ENCODE assay signal across 10 cellular contexts in genomic region chr21:41783476-41784150, GRCh38. TPM values are rescaled to one million over a fixed set of nuclear protein-coding genes. Genes with fewer than 3 reads are reported as not detected.
DNase-seq lines count a peak whose midpoint lies in the region; ATAC-seq and TF ChIP-seq lines count a peak whose summit lies in the region.
"Had no signal": no experiment of that assay in that cellular context is flagged by ENCODE, and none has a peak within 500 bp of the region (broad histone marks: within the 10 kb centered on the region; RNA-seq: fewer than 3 reads in every experiment).

No MANE protein-coding gene starts in this region.

- H2AFZ ChIP-seq in DND-41 (ENCODE audit: low read depth, low read length) (no peak overlapping the region), SK-N-SH (ENCODE audit: low read depth) (0 out of 2 replicates have a peak overlapping the region, but pooled peaks have one; percentile 37)

- H4K20me1 ChIP-seq in DND-41 (ENCODE audit: insufficient read depth, low read length): no peaks in the 10 kb centered on the region
- H4K20me1 ChIP-seq in SK-N-SH (ENCODE audit: insufficient read depth): no peaks in the 10 kb centered on the region

- peaks cover 3% of the 10 kb centered on the region for H3F3A ChIP-seq in SK-N-SH (replicated peaks; ENCODE audit: insufficient read depth)

- H3K79me2 ChIP-seq in DND-41 (ENCODE audit: insufficient read depth, low read length) (no peaks in the 10 kb centered on the region), SK-N-SH (ENCODE audit: insufficient read depth) (no peaks in the 10 kb centered on the region)

- H3K36me3 ChIP-seq in DND-41 (ENCODE audit: insufficient read depth, low read length): no peaks in the 10 kb centered on the region
- H3K36me3 ChIP-seq in SK-N-SH (replicated peaks in 1 of 2; ENCODE audit: control insufficient read depth in 1 of 2, insufficient read depth in 2 of 2, low read length in 1 of 2): no peaks in the 10 kb centered on the region
- H3K36me3 ChIP-seq: tibial artery had no signal

- H3K4me2 ChIP-seq in DND-41 (ENCODE audit: insufficient read depth, low read length) (peak overlapping the region; percentile 31), SK-N-SH (peak overlapping the region; percentile 28; the same call in 1 of the 2 replicates)

- no peaks in the 10 kb centered on the region for H3K9me3 ChIP-seq in DND-41 (ENCODE audit: insufficient read depth, low read length, severe bottlenecking)
- no peaks in the 10 kb centered on the region for H3K9me3 ChIP-seq in SK-N-SH
- H3K9me3 ChIP-seq: tibial artery had no signal

- H3K27ac ChIP-seq in DND-41 (ENCODE audit: low read length) (peak overlapping the region; percentile 86), SK-N-SH (ENCODE audit: low read depth in 2 of 2, low read length in 1 of 2) (no peak overlapping the region)
- H3K27ac ChIP-seq: tibial artery had no signal

- POLR2A ChIA-PET in SK-N-SH (lab: Yijun Ruan, JAX): no interaction called here

- 40% methylated on average over 18 of the region's 18 CpGs for WGBS in SK-N-SH (ENCODE audit: low lambda C conversion rate)

- H3K4me1 ChIP-seq in DND-41 (ENCODE audit: insufficient read depth, low read length) (peaks cover 62% of the 10 kb centered on the region), SK-N-SH (ENCODE audit: control insufficient read depth in 1 of 2, insufficient read depth in 2 of 2, low read depth in 1 of 2, low read length in 1 of 2) (peaks cover 0 to 6% of the 10 kb centered on the region in 2 experiments; a peak in 1 of 4 replicates)

- no peaks in the 10 kb centered on the region for H3K9me2 ChIP-seq in SK-N-SH

- peak overlapping the region; percentile 39 for H3K9ac ChIP-seq in DND-41 (ENCODE audit: low read depth, low read length)
- H3K9ac ChIP-seq in SK-N-SH: no peak overlapping the region

- peak; percentile 27 for TF ChIP-seq CTCF in DND-41 (IDR thresholded peaks at IDR 0.05; ENCODE audit: borderline replicate concordance, extremely low read depth, low read length, poor library complexity, severe bottlenecking)
- TF ChIP-seq CTCF in LNCaP clone FGC (IDR thresholded peaks at IDR 0.05; ENCODE audit: control insufficient read depth, extremely low read depth, insufficient read depth): no peak
- no peak for TF ChIP-seq CTCF in SK-N-SH (IDR thresholded peaks at IDR 0.05)

- ATAC-seq in DND-41 (ENCODE audit: insufficient read depth, low read depth): peak; percentile 79
- no peak for ATAC-seq in HG02840 (IDR thresholded peaks at IDR 0.05; ENCODE audit: low FRiP score, unreplicated experiment)

- H3K27me3 ChIP-seq in DND-41 (ENCODE audit: insufficient read depth, low read length, poor library complexity): no peaks in the 10 kb centered on the region
- H3K27me3 ChIP-seq in SK-N-SH (ENCODE audit: insufficient read depth): no peaks in the 10 kb centered on the region

- no peak for TF ChIP-seq EP300 in SK-N-SH (IDR thresholded peaks at IDR 0.05; ENCODE audit: borderline replicate concordance in 1 of 2, low read depth in 1 of 2, low read length in 1 of 2)

- H3K4me3 ChIP-seq in DND-41 (ENCODE audit: low read depth in 1 of 2, low read length in 2 of 2): no peak overlapping the region
- H3K4me3 ChIP-seq in LNCaP clone FGC (ENCODE audit: low read depth, low read length): no peak overlapping the region
- no peak overlapping the region for H3K4me3 ChIP-seq in SK-N-SH (ENCODE audit: low read depth in 2 of 2, low read length in 1 of 2)
- H3K4me3 ChIP-seq: tibial artery had no signal

- peak; percentile 75 for DNase-seq in DND-41
- peak; percentile 90 for DNase-seq in LNCaP clone FGC (ENCODE audit: low read depth)
- no peak for DNase-seq in SK-N-SH
- peak; percentile 76 for DNase-seq in kidney tubule cell (ENCODE audit: low spot score)
- no peak for DNase-seq in activated T-cell treated with anti-CD3 and anti-CD28 coated beads for 4 hours
- no peak for DNase-seq in glomerular visceral epithelial cell (ENCODE audit: extremely low spot score)
- DNase-seq in Ammon's horn (ENCODE audit: low spot score): no peak
- DNase-seq: endodermal cell, tibial artery had no signal

- CTCF ChIA-PET in SK-N-SH (lab: Yijun Ruan, JAX): interaction anchor here (1.0 kb wide), 1 partner anchor 33 kb away, joined by 5 read pairs; no protein-coding TSS in a partner anchor

- no peak for TF ChIP-seq RAD21 in SK-N-SH (IDR thresholded peaks at IDR 0.05; ENCODE audit: low read length)

TF ChIP-seq in SK-N-SH, 30 proteins besides CTCF, POLR2A, EP300 and RAD21:
- TF ChIP-seq TCF12 (IDR thresholded peaks at IDR 0.05) (0 out of 2 replicates have a peak, but pooled peaks have one; percentile 3), FOSL2 (IDR thresholded peaks at IDR 0.05; ENCODE audit: borderline replicate concordance, low read depth) (peak; percentile 13; the same call in 1 of the 2 replicates), USF1 (IDR thresholded peaks at IDR 0.05; ENCODE audit: borderline replicate concordance, low read depth) (no peak)

RNA-seq across cellular contexts. Expression of gene RIPK4, which starts 16.8 kb away (rescaled TPM):
- 7.0 and 11.0 TPM in 2 replicates for polyA plus RNA-seq in SK-N-SH (2012; rRNA removed)
- 4.2 and 5.7 TPM in 2 replicates for polyA plus RNA-seq in SK-N-SH (2012; cell fraction: cytosol; rRNA removed)
- polyA plus RNA-seq in SK-N-SH (2012; cell fraction: nucleus; rRNA removed): 33.7 and 42.4 TPM in 2 replicates

Comparison
In these comparisons a context has a peak if more than half of its experiments do, and no peak if none do; other contexts are left out.
1. DNase-seq: peak in DND-41 (single experiment), LNCaP clone FGC (single experiment) and kidney tubule cell (single experiment); none in SK-N-SH (single experiment), activated T-cell treated with anti-CD3 and anti-CD28 coated beads for 4 hours (single experiment), glomerular visceral epithelial cell (single experiment) and Ammon's horn (single experiment).